ENCODE assay signal across 9 cellular contexts in genomic region chr1:20233394-20233793, GRCh38. TPM values are rescaled to one million over a fixed set of nuclear protein-coding genes. Genes with fewer than 3 reads are reported as not detected.
A peak's percentile ranks its signal among the peaks of the same experiment; 100 is the strongest.
DNase-seq lines count a peak whose midpoint lies in the region; TF ChIP-seq lines count a peak whose summit lies in the region.
"Had no signal": no experiment of that assay in that cellular context is flagged by ENCODE, and none has a peak within 500 bp of the region (broad histone marks: within the 10 kb centered on the region; RNA-seq: fewer than 3 reads in every experiment).

No MANE protein-coding gene starts in this region.

- no peak overlapping the region for H2AFZ ChIP-seq in neural cell (ENCODE audit: low read depth, low read length)

- H3K4me3 ChIP-seq in GM06990 (replicated peaks; ENCODE audit: low read depth, low read length) (no peak overlapping the region), neural cell (ENCODE audit: low read length) (peak overlapping the region; percentile 53)

- H4K20me1 ChIP-seq in neural cell (ENCODE audit: insufficient read depth), result no peaks in the 10 kb centered on the region

- peaks cover 7% of the 10 kb centered on the region for H3F3A ChIP-seq in neural cell (ENCODE audit: insufficient read depth, low read length, poor library complexity, severe bottlenecking)

- TF ChIP-seq EP300 in neural cell (conservative IDR thresholded peaks at IDR 0.05; ENCODE audit: poor library complexity, severe bottlenecking), result no peak

- peak overlapping the region; percentile 44 for H3K27ac ChIP-seq in neural cell (ENCODE audit: low read length)
- H3K27ac ChIP-seq: epithelial cell of prostate had no signal

- no peaks in the 10 kb centered on the region for H3K79me2 ChIP-seq in neural cell (replicated peaks; ENCODE audit: insufficient read depth, low read length)

- no peaks in the 10 kb centered on the region for H3K9me2 ChIP-seq in neural cell (ENCODE audit: insufficient read depth, low read length)

- TF ChIP-seq CTCF in GM06990 (IDR thresholded peaks at IDR 0.05; ENCODE audit: insufficient read depth, low read length, poor library complexity, severe bottlenecking), result peak; percentile 25
- TF ChIP-seq CTCF in neural cell (IDR thresholded peaks at IDR 0.05; ENCODE audit: poor library complexity, severe bottlenecking), result peak; percentile 60

- no peaks in the 10 kb centered on the region; the same call in 1 of the 2 replicates for H3K27me3 ChIP-seq in GM06990 (replicated peaks; ENCODE audit: control insufficient read depth, insufficient read depth, low read length)
- no peaks in the 10 kb centered on the region for H3K27me3 ChIP-seq in neural cell (ENCODE audit: insufficient read depth, low read depth, low read length)

- H3K9ac ChIP-seq in neural cell (ENCODE audit: low read length), result peak overlapping the region; percentile 26

- H3K4me2 ChIP-seq in neural cell (ENCODE audit: low read length), result peak overlapping the region; percentile 40

- H3K36me3 ChIP-seq in GM06990 (ENCODE audit: control insufficient read depth, insufficient read depth, low read length) (no peaks in the 10 kb centered on the region), neural cell (ENCODE audit: insufficient read depth, low read length) (no peaks in the 10 kb centered on the region)

- peak; percentile 15 for TF ChIP-seq RAD21 in neural cell (conservative IDR thresholded peaks at IDR 0.05)

- no peak for DNase-seq in GM06990 (ENCODE audit: extremely low read depth, insufficient read length)
- DNase-seq in NCI-H1105 (lab: John Stamatoyannopoulos, UW), result peak; percentile 21
- peak; percentile 31 for DNase-seq in cerebellar cortex (ENCODE audit: low spot score)
- no peak for DNase-seq in epidermal melanocyte (ENCODE audit: insufficient read length, low spot score)
- DNase-seq in 8988T, result no peak
- DNase-seq in NCI-H774 (lab: John Stamatoyannopoulos, UW), result no peak
- no peak for DNase-seq in NCI-H2029 (lab: John Stamatoyannopoulos, UW)

- H3K9me3 ChIP-seq in neural cell (ENCODE audit: low read length), result no peaks in the 10 kb centered on the region

TF ChIP-seq in neural cell, 6 proteins besides CTCF, POLR2A, EP300 and RAD21:
- TF ChIP-seq EZH2 (IDR thresholded peaks at IDR 0.05; ENCODE audit: borderline replicate concordance, insufficient read depth, low read length, poor library complexity, severe bottlenecking) (no peak), SMC3 (conservative IDR thresholded peaks at IDR 0.05; ENCODE audit: poor library complexity) (peak; percentile 25), POLR2AphosphoS5 (IDR thresholded peaks at IDR 0.05) (no peak)

RNA-seq across cellular contexts. Expression of gene PLA2G2C, which starts 47.1 kb away (rescaled TPM):
- not detected in 2 replicates for polyA plus RNA-seq in neural cell
- not detected in 2 replicates for polyA minus RNA-seq in neural cell

RNA-seq across cellular contexts. Expression of gene UBXN10, which starts 47.5 kb away (rescaled TPM):
- polyA plus RNA-seq in neural cell, result 0.64 and 0.82 TPM in 2 replicates
- 1.5 TPM in 2 replicates for polyA minus RNA-seq in neural cell

RNA-seq across cellular contexts. Expression of gene VWA5B1, which starts 57.3 kb away (rescaled TPM):
- polyA plus RNA-seq in neural cell, result 0.27 and 0.82 TPM in 2 replicates
- 1.2 and 2.0 TPM in 2 replicates for polyA minus RNA-seq in neural cell

Comparison
In these comparisons a context has a peak if more than half of its experiments do, and no peak if none do; other contexts are left out.
1. DNase-seq: peak in NCI-H1105 (single experiment) and cerebellar cortex (single experiment); none in GM06990 (single experiment), epidermal melanocyte (single experiment), 8988T (single experiment), NCI-H774 (single experiment) and NCI-H2029 (single experiment).